In genomic region chr4:52889778-52890400, GRCh38 we compare ENCODE assay signal across 1 cellular context.
TF ChIP-seq lines count a peak whose summit lies in the region.

No MANE protein-coding gene starts in this region.

TF ChIP-seq in IMR-90, 13 proteins besides CTCF, POLR2A, EP300 and RAD21:
- TF ChIP-seq NFE2L2 (IDR thresholded peaks at IDR 0.05; ENCODE audit: low read depth, low read length) (no peak), CHD1 (IDR thresholded peaks at IDR 0.05; ENCODE audit: low read depth, low read length) (no peak), CEBPB (IDR thresholded peaks at IDR 0.05; ENCODE audit: low read depth, low read length) (no peak), SMC3 (IDR thresholded peaks at IDR 0.05; ENCODE audit: low read depth, low read length) (no peak), ELK1 (IDR thresholded peaks at IDR 0.05; ENCODE audit: borderline replicate concordance, low read depth, low read length) (no peak), USF2 (IDR thresholded peaks at IDR 0.05; ENCODE audit: low read depth, low read length) (no peak), MAZ (IDR thresholded peaks at IDR 0.05; ENCODE audit: borderline replicate concordance, low read depth, low read length) (no peak), RCOR1 (IDR thresholded peaks at IDR 0.05; ENCODE audit: insufficient replicate concordance, low read length) (no peak)
